Comparison of ENCODE assay signal across 1 cellular context in the genomic region with DNA sequence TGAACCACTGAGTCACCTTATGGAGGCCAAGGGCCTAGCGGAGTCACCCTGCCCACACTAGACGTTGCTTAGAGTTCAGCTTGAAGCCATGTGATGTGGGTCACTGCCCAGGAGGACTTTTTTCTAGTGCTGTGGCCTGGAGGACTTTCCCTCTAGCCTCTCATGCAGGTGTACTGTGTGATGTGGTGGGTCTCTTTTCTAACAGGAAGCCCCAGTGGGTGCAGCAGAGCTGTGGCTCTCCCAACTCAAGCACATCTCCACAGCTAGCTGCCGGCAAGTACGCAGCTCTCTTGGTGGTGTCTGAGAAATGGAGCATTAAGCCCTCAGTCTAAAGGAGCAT.
TF ChIP-seq lines count a peak whose summit lies in the region.

No MANE protein-coding gene starts in this region.

TF ChIP-seq in HepG2, 621 proteins besides CTCF, POLR2A, EP300 and RAD21 (continued from another document):
- TF ChIP-seq ZSCAN25 (CRISPR knock-in tag; IDR thresholded peaks at IDR 0.05) (no peak), CHD4 (IDR thresholded peaks at IDR 0.05; ENCODE audit: borderline replicate concordance, low read length) (no peak), KDM3A (CRISPR knock-in tag; IDR thresholded peaks at IDR 0.05; ENCODE audit: low read depth) (no peak), ZNF773 (CRISPR knock-in tag; IDR thresholded peaks at IDR 0.05; ENCODE audit: borderline replicate concordance) (no peak), ZNF660 (CRISPR knock-in tag; IDR thresholded peaks at IDR 0.05; ENCODE audit: borderline replicate concordance, low read depth) (no peak), SP5 (CRISPR knock-in tag; IDR thresholded peaks at IDR 0.05; ENCODE audit: borderline replicate concordance, low read depth) (no peak), PRPF4 (IDR thresholded peaks at IDR 0.05; ENCODE audit: low read depth, low read length, poor library complexity, severe bottlenecking) (no peak), SP2 (CRISPR knock-in tag; IDR thresholded peaks at IDR 0.05) (no peak), PAF1 (CRISPR knock-in tag; IDR thresholded peaks at IDR 0.05) (no peak), TCF12 (IDR thresholded peaks at IDR 0.05) (no peak), TCF12 (CRISPR knock-in tag; IDR thresholded peaks at IDR 0.05) (no peak), ZSCAN22 (CRISPR knock-in tag; IDR thresholded peaks at IDR 0.05) (no peak)
- TF ChIP-seq, protein P1, sequence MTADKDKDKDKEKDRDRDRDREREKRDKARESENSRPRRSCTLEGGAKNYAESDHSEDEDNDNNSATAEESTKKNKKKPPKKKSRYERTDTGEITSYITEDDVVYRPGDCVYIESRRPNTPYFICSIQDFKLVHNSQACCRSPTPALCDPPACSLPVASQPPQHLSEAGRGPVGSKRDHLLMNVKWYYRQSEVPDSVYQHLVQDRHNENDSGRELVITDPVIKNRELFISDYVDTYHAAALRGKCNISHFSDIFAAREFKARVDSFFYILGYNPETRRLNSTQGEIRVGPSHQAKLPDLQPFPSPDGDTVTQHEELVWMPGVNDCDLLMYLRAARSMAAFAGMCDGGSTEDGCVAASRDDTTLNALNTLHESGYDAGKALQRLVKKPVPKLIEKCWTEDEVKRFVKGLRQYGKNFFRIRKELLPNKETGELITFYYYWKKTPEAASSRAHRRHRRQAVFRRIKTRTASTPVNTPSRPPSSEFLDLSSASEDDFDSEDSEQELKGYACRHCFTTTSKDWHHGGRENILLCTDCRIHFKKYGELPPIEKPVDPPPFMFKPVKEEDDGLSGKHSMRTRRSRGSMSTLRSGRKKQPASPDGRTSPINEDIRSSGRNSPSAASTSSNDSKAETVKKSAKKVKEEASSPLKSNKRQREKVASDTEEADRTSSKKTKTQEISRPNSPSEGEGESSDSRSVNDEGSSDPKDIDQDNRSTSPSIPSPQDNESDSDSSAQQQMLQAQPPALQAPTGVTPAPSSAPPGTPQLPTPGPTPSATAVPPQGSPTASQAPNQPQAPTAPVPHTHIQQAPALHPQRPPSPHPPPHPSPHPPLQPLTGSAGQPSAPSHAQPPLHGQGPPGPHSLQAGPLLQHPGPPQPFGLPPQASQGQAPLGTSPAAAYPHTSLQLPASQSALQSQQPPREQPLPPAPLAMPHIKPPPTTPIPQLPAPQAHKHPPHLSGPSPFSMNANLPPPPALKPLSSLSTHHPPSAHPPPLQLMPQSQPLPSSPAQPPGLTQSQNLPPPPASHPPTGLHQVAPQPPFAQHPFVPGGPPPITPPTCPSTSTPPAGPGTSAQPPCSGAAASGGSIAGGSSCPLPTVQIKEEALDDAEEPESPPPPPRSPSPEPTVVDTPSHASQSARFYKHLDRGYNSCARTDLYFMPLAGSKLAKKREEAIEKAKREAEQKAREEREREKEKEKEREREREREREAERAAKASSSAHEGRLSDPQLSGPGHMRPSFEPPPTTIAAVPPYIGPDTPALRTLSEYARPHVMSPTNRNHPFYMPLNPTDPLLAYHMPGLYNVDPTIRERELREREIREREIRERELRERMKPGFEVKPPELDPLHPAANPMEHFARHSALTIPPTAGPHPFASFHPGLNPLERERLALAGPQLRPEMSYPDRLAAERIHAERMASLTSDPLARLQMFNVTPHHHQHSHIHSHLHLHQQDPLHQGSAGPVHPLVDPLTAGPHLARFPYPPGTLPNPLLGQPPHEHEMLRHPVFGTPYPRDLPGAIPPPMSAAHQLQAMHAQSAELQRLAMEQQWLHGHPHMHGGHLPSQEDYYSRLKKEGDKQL (CRISPR knock-in tag; IDR thresholded peaks at IDR 0.05; ENCODE audit: low read depth), result no peak
- TF ChIP-seq, protein P2, sequence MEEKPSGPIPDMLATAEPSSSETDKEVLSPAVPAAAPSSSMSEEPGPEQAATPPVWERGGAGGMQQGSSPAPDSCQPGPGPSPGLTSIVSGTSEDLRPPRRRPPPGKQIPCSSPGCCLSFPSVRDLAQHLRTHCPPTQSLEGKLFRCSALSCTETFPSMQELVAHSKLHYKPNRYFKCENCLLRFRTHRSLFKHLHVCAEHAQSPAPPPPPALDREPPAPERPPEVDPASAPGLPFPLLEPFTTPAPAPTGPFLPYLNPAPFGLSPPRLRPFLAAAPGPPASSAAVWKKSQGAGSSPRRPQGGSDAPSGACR (CRISPR knock-in tag; IDR thresholded peaks at IDR 0.05), result no peak
- TF ChIP-seq, protein P3, sequence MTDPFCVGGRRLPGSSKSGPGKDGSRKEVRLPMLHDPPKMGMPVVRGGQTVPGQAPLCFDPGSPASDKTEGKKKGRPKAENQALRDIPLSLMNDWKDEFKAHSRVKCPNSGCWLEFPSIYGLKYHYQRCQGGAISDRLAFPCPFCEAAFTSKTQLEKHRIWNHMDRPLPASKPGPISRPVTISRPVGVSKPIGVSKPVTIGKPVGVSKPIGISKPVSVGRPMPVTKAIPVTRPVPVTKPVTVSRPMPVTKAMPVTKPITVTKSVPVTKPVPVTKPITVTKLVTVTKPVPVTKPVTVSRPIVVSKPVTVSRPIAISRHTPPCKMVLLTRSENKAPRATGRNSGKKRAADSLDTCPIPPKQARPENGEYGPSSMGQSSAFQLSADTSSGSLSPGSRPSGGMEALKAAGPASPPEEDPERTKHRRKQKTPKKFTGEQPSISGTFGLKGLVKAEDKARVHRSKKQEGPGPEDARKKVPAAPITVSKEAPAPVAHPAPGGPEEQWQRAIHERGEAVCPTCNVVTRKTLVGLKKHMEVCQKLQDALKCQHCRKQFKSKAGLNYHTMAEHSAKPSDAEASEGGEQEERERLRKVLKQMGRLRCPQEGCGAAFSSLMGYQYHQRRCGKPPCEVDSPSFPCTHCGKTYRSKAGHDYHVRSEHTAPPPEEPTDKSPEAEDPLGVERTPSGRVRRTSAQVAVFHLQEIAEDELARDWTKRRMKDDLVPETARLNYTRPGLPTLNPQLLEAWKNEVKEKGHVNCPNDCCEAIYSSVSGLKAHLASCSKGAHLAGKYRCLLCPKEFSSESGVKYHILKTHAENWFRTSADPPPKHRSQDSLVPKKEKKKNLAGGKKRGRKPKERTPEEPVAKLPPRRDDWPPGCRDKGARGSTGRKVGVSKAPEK (CRISPR knock-in tag; IDR thresholded peaks at IDR 0.05; ENCODE audit: borderline replicate concordance), result no peak
